Comparison of ENCODE assay signal across 34 cellular contexts in the genomic region with DNA sequence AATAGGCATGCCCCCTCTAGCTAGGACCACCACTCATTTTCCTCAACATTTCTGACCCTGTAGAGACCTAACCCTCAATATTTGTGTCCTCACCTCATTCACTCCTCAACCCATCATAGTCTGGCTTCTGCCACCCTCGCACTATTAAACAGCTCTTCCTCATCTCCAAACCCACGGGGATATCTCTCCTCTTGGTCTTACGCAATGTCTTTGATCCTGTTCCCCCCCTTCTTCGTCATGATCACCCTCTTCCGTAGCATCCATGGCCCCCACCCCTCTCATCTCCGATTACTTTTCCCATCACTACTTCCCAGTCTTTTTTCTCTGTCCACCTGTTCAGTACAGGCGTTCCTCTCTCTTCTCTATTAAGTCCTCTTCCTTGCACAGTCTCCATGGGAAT. TPM values are rescaled to one million over a fixed set of nuclear protein-coding genes. Genes with fewer than 3 reads are reported as not detected.
"Had no signal": no experiment of that assay in that cellular context is flagged by ENCODE, and none has a peak within 500 bp of the region (broad histone marks: within the 10 kb centered on the region; RNA-seq: fewer than 3 reads in every experiment).

No MANE protein-coding gene starts in this region.

- H3K4me1 ChIP-seq: ascending aorta, breast epithelium had no signal

- DNase-seq: activated CD4-positive, alpha-beta memory T cell treated with anti-CD3 and anti-CD28 coated beads for 36 hours; activated CD4-positive, alpha-beta T cell treated with anti-CD3 and anti-CD28 coated beads for 36 hours; activated CD4-positive, alpha-beta T cell treated with anti-CD3 and anti-CD28 coated beads, Interleukin-2, amount 10 ng/mL, durations not matched to agents 24 days and 14 days; activated CD4-positive, CD25-positive, alpha-beta regulatory T cell; activated CD4-positive, CD25-positive, alpha-beta regulatory T cell treated with anti-CD3 and anti-CD28 coated beads, Interleukin-2, amount 50 U/mL, for 72 hours; activated CD8-positive, alpha-beta memory T cell treated with anti-CD3 and anti-CD28 coated beads, Interleukin-2, amount 10 ng/mL, durations not matched to agents 7 days and 5 days; activated CD8-positive, alpha-beta memory T cell treated with anti-CD3 and anti-CD28 coated beads, Interleukin-2, amount 50 U/mL, for 4 hours; activated CD8-positive, alpha-beta T cell treated with anti-CD3 and anti-CD28 coated beads, Interleukin-2, amount 10 ng/mL, durations not matched to agents 7 days and 5 days; activated effector memory CD4-positive, alpha-beta T cell treated with anti-CD3 and anti-CD28 coated beads, Interleukin-2, amount 50 U/mL, for 16 hours; activated naive CD4-positive, alpha-beta T cell treated with anti-CD3 and anti-CD28 coated beads for 36 hours; activated naive CD8-positive, alpha-beta T cell treated with anti-CD3 and anti-CD28 coated beads, Interleukin-2, amount 10 ng/mL, durations not matched to agents 7 days and 5 days; activated T-cell treated with anti-CD3 and anti-CD28 coated beads, Interleukin-2, amount 50 U/mL, for 1 hour; activated T-cell treated with anti-CD3 and anti-CD28 coated beads, Interleukin-2, amount 50 U/mL, for 48 hours; dorsolateral prefrontal cortex; effector memory CD4-positive, alpha-beta T cell; endodermal cell; foreskin fibroblast; head of caudate nucleus; T-helper 2 cell had no signal

- H3K27me3 ChIP-seq: ascending aorta, breast epithelium, cardiac muscle cell, dorsolateral prefrontal cortex had no signal

- FAIRE-seq: frontal cortex had no signal

- H3K27ac ChIP-seq: ascending aorta, breast epithelium, cardiac muscle cell, coronary artery had no signal

- H3K27me3 Mint-ChIP-seq: activated CD4-positive, alpha-beta memory T cell treated with anti-CD3 and anti-CD28 coated beads for 36 hours; activated CD4-positive, alpha-beta T cell treated with anti-CD3 and anti-CD28 coated beads for 36 hours; activated CD4-positive, alpha-beta T cell treated with anti-CD3 and anti-CD28 coated beads, Interleukin-2, amount 10 ng/mL, durations not matched to agents 24 days and 14 days; activated CD8-positive, alpha-beta memory T cell treated with anti-CD3 and anti-CD28 coated beads, Interleukin-2, amount 10 ng/mL, durations not matched to agents 7 days and 5 days; central memory CD8-positive, alpha-beta T cell had no signal

- H3K36me3 Mint-ChIP-seq: activated CD4-positive, alpha-beta memory T cell treated with anti-CD3 and anti-CD28 coated beads for 36 hours; activated naive CD4-positive, alpha-beta T cell treated with anti-CD3 and anti-CD28 coated beads, Interleukin-2, amount 50 U/mL, for 72 hours; brain had no signal

- H3K4me3 Mint-ChIP-seq: activated CD4-positive, alpha-beta memory T cell treated with anti-CD3 and anti-CD28 coated beads for 36 hours; activated CD4-positive, alpha-beta T cell treated with anti-CD3 and anti-CD28 coated beads for 36 hours; activated CD4-positive, alpha-beta T cell treated with anti-CD3 and anti-CD28 coated beads, Interleukin-2, amount 10 ng/mL, durations not matched to agents 24 days and 14 days; activated CD8-positive, alpha-beta memory T cell treated with anti-CD3 and anti-CD28 coated beads, Interleukin-2, amount 10 ng/mL, durations not matched to agents 7 days and 5 days; activated CD8-positive, alpha-beta T cell treated with anti-CD3 and anti-CD28 coated beads, Interleukin-2, amount 10 ng/mL, durations not matched to agents 7 days and 5 days; activated naive CD4-positive, alpha-beta T cell treated with anti-CD3 and anti-CD28 coated beads for 36 hours; activated naive CD8-positive, alpha-beta T cell treated with anti-CD3 and anti-CD28 coated beads, Interleukin-2, amount 10 ng/mL, durations not matched to agents 7 days and 5 days; activated T-helper 1 cell treated with anti-CD3 and anti-CD28 coated beads, Interleukin-12 subunit alpha, Interleukin-12 subunit beta, Interleukin-2, Interleukin-4 antibody, amounts not matched to agents 30 ng/mL and 10 ng/mL and 1 ng/mL, durations not matched to agents 14 hours and 24 hours and 36 hours; brain; central memory CD8-positive, alpha-beta T cell; dendritic cell treated with granulocyte-macrophage colony-stimulating factor and Interleukin-4, amounts not matched to agents 40 ng/mL and 50 ng/mL, for 4 days; endodermal cell had no signal

- H3K9me3 Mint-ChIP-seq: activated CD4-positive, alpha-beta memory T cell treated with anti-CD3 and anti-CD28 coated beads for 36 hours; activated CD4-positive, alpha-beta T cell treated with anti-CD3 and anti-CD28 coated beads, Interleukin-2, amount 10 ng/mL, durations not matched to agents 24 days and 14 days; activated naive CD4-positive, alpha-beta T cell treated with anti-CD3 and anti-CD28 coated beads for 36 hours; activated naive CD4-positive, alpha-beta T cell treated with anti-CD3 and anti-CD28 coated beads, Interleukin-2, amount 50 U/mL, for 72 hours; activated T-helper 1 cell treated with anti-CD3 and anti-CD28 coated beads, Interleukin-12 subunit alpha, Interleukin-12 subunit beta, Interleukin-2, Interleukin-4 antibody, amounts not matched to agents 30 ng/mL and 10 ng/mL and 1 ng/mL, durations not matched to agents 14 hours and 24 hours and 36 hours; activated T-helper 2 cell treated with anti-CD3 and anti-CD28 coated beads, Interferon-gamma antibody, Interleukin-2, Interleukin-4, amounts not matched to agents 10 μg/mL and 5 μg/mL and 100 μg/mL, durations not matched to agents 14 hours and 24 hours and 36 hours; central memory CD8-positive, alpha-beta T cell; dendritic cell treated with granulocyte-macrophage colony-stimulating factor and Interleukin-4, amounts not matched to agents 40 ng/mL and 50 ng/mL, for 4 days; endodermal cell had no signal

- H3K4me1 Mint-ChIP-seq: brain, endodermal cell had no signal

- H3K36me3 ChIP-seq: ascending aorta, breast epithelium, cardiac muscle cell had no signal

- ATAC-seq: activated CD4-positive, alpha-beta T cell treated with anti-CD3 and anti-CD28 coated beads for 36 hours; activated CD8-positive, alpha-beta memory T cell treated with anti-CD3 and anti-CD28 coated beads, Interleukin-2, amount 10 ng/mL, durations not matched to agents 7 days and 5 days; activated CD8-positive, alpha-beta T cell treated with anti-CD3 and anti-CD28 coated beads, Interleukin-2, amount 10 ng/mL, durations not matched to agents 7 days and 5 days; activated naive CD4-positive, alpha-beta T cell treated with anti-CD3 and anti-CD28 coated beads, Interleukin-2, amount 50 U/mL, for 72 hours; esophagus mucosa had no signal

- H3K27ac Mint-ChIP-seq: activated CD4-positive, alpha-beta memory T cell treated with anti-CD3 and anti-CD28 coated beads for 36 hours; activated CD4-positive, alpha-beta T cell treated with anti-CD3 and anti-CD28 coated beads for 36 hours; activated CD4-positive, alpha-beta T cell treated with anti-CD3 and anti-CD28 coated beads, Interleukin-2, amount 10 ng/mL, durations not matched to agents 24 days and 14 days; activated CD8-positive, alpha-beta memory T cell treated with anti-CD3 and anti-CD28 coated beads, Interleukin-2, amount 10 ng/mL, durations not matched to agents 7 days and 5 days; activated CD8-positive, alpha-beta T cell treated with anti-CD3 and anti-CD28 coated beads, Interleukin-2, amount 10 ng/mL, durations not matched to agents 7 days and 5 days; activated naive CD4-positive, alpha-beta T cell treated with anti-CD3 and anti-CD28 coated beads for 36 hours; activated naive CD4-positive, alpha-beta T cell treated with anti-CD3 and anti-CD28 coated beads, Interleukin-2, amount 50 U/mL, for 72 hours; activated naive CD8-positive, alpha-beta T cell treated with anti-CD3 and anti-CD28 coated beads, Interleukin-2, amount 10 ng/mL, durations not matched to agents 7 days and 5 days; activated T-helper 1 cell treated with anti-CD3 and anti-CD28 coated beads, Interleukin-12 subunit alpha, Interleukin-12 subunit beta, Interleukin-2, Interleukin-4 antibody, amounts not matched to agents 30 ng/mL and 10 ng/mL and 1 ng/mL, durations not matched to agents 14 hours and 24 hours and 36 hours; activated T-helper 2 cell treated with anti-CD3 and anti-CD28 coated beads, Interferon-gamma antibody, Interleukin-2, Interleukin-4, amounts not matched to agents 10 μg/mL and 5 μg/mL and 100 μg/mL, durations not matched to agents 14 hours and 24 hours and 36 hours; dendritic cell treated with granulocyte-macrophage colony-stimulating factor and Interleukin-4, amounts not matched to agents 40 ng/mL and 50 ng/mL, for 4 days; endodermal cell had no signal

- H3K9me3 ChIP-seq: ascending aorta, breast epithelium had no signal

- H3K4me3 ChIP-seq: ascending aorta, breast epithelium, cardiac muscle cell, coronary artery, dorsolateral prefrontal cortex had no signal

RNA-seq across cellular contexts. Expression of a gene that starts 51.7 kb away (rescaled TPM):
- total RNA-seq: activated CD4-positive, alpha-beta T cell treated with anti-CD3 and anti-CD28 coated beads, Interleukin-2, amount 10 ng/mL, durations not matched to agents 24 days and 14 days; activated CD8-positive, alpha-beta memory T cell treated with anti-CD3 and anti-CD28 coated beads for 36 hours; activated CD8-positive, alpha-beta memory T cell treated with anti-CD3 and anti-CD28 coated beads, Interleukin-2, amount 10 ng/mL, durations not matched to agents 7 days and 5 days; activated CD8-positive, alpha-beta T cell treated with anti-CD3 and anti-CD28 coated beads, Interleukin-2, amount 10 ng/mL, durations not matched to agents 7 days and 5 days; activated T-helper 1 cell treated with anti-CD3 and anti-CD28 coated beads, Interleukin-12 subunit alpha, Interleukin-12 subunit beta, Interleukin-2, Interleukin-4 antibody, amounts not matched to agents 30 ng/mL and 10 ng/mL and 1 ng/mL, durations not matched to agents 14 hours and 24 hours and 36 hours; activated T-helper 2 cell treated with anti-CD3 and anti-CD28 coated beads, Interferon-gamma antibody, Interleukin-2, Interleukin-4, amounts not matched to agents 10 μg/mL and 5 μg/mL and 100 μg/mL, durations not matched to agents 14 hours and 24 hours and 36 hours; cerebellum; T-helper 1 cell treated with Interleukin-12 subunit alpha and Interleukin-12 subunit beta and Interleukin-4 antibody, amounts not matched to agents 30 ng/mL and 1 ng/mL, for 36 hours had no signal
